ENCODE assay signal across 1 cellular context in genomic region chr2:21043744-21044532, GRCh38.
TF ChIP-seq lines count a peak whose summit lies in the region.

TSS of gene APOB (minus strand) at chr2:21044073. CDS start at chr2:21043945, 128 bp downstream.

TF ChIP-seq in HepG2, 621 proteins besides CTCF, POLR2A, EP300 and RAD21 (continued from another document and continues in another):
- TF ChIP-seq NPAS2 (CRISPR knock-in tag; IDR thresholded peaks at IDR 0.05; ENCODE audit: borderline replicate concordance) (no peak), ZNF746 (CRISPR knock-in tag; IDR thresholded peaks at IDR 0.05) (peak; percentile 91), CREM (IDR thresholded peaks at IDR 0.05) (peak; percentile 88), CREM (CRISPR knock-in tag; IDR thresholded peaks at IDR 0.05) (no peak), NBN (conservative IDR thresholded peaks at IDR 0.05) (no peak), ZNF562 (CRISPR knock-in tag; IDR thresholded peaks at IDR 0.05; ENCODE audit: borderline replicate concordance) (peak; percentile 86), EEA1 (CRISPR knock-in tag; IDR thresholded peaks at IDR 0.05; ENCODE audit: borderline replicate concordance) (peak; percentile 95), ZNF350 (CRISPR knock-in tag; IDR thresholded peaks at IDR 0.05; ENCODE audit: borderline replicate concordance, low read depth) (peak; percentile 84), DNMT3B (CRISPR knock-in tag; conservative IDR thresholded peaks at IDR 0.05) (0 out of 2 replicates have a peak, but pooled peaks have one; percentile 86), EED (CRISPR knock-in tag; IDR thresholded peaks at IDR 0.05) (no peak; the same call in 1 of the 2 replicates), GABPB1 (CRISPR knock-in tag; IDR thresholded peaks at IDR 0.05) (peak; percentile 76), ZNF260 (CRISPR knock-in tag; IDR thresholded peaks at IDR 0.05; ENCODE audit: borderline replicate concordance, low read depth) (no peak), ZNF33B (CRISPR knock-in tag; IDR thresholded peaks at IDR 0.05) (0 out of 2 replicates have a peak, but pooled peaks have one; percentile 83), FOXK1 (CRISPR knock-in tag; IDR thresholded peaks at IDR 0.05; ENCODE audit: borderline replicate concordance, low read depth) (peak; percentile 83; the same call in 1 of the 2 replicates), ZNF12 (CRISPR knock-in tag; IDR thresholded peaks at IDR 0.05) (peak; percentile 74; the same call in 1 of the 2 replicates), U2AF2 (IDR thresholded peaks at IDR 0.05; ENCODE audit: low read depth, low read length) (no peak), GFI1 (CRISPR knock-in tag; IDR thresholded peaks at IDR 0.05; ENCODE audit: borderline replicate concordance) (peak; percentile 94), HCFC1 (IDR thresholded peaks at IDR 0.05; ENCODE audit: low read depth, low read length) (no peak), KLF16 (CRISPR knock-in tag; IDR thresholded peaks at IDR 0.05) (peak in 1 of 2 experiments; percentile 96; a peak in 2 of 4 replicates), NR3C1 (CRISPR knock-in tag; IDR thresholded peaks at IDR 0.05) (no peak), MAZ (IDR thresholded peaks at IDR 0.05; ENCODE audit: borderline replicate concordance, low read depth, low read length) (peak; percentile 81; the same call in 1 of the 2 replicates), MAZ (CRISPR knock-in tag; IDR thresholded peaks at IDR 0.05; ENCODE audit: low read depth) (peak; percentile 94), JARID2 (CRISPR knock-in tag; IDR thresholded peaks at IDR 0.05; ENCODE audit: insufficient replicate concordance) (peak; percentile 78), CENPBD1 (CRISPR knock-in tag; IDR thresholded peaks at IDR 0.05; ENCODE audit: borderline replicate concordance, low read depth) (peak; percentile 78), THAP11 (CRISPR knock-in tag; IDR thresholded peaks at IDR 0.05) (peak; percentile 73), ZNF570 (CRISPR knock-in tag; IDR thresholded peaks at IDR 0.05; ENCODE audit: borderline replicate concordance) (0 out of 2 replicates have a peak, but pooled peaks have one; percentile 87), ZNF672 (CRISPR knock-in tag; IDR thresholded peaks at IDR 0.05) (0 out of 2 replicates have a peak, but pooled peaks have one; percentile 18), ZNF576 (CRISPR knock-in tag; IDR thresholded peaks at IDR 0.05) (no peak), FIP1L1 (IDR thresholded peaks at IDR 0.05; ENCODE audit: borderline replicate concordance, insufficient read depth, low read depth, low read length) (peak; percentile 80; the same call in 1 of the 2 replicates), ZNF33A (CRISPR knock-in tag; IDR thresholded peaks at IDR 0.05; ENCODE audit: borderline replicate concordance) (no peak), USF2 (IDR thresholded peaks at IDR 0.05; ENCODE audit: low read depth, low read length) (no peak), USF2 (CRISPR knock-in tag; IDR thresholded peaks at IDR 0.05; ENCODE audit: borderline replicate concordance) (no peak), ATF7-NPFF (CRISPR knock-in tag; IDR thresholded peaks at IDR 0.05; ENCODE audit: low read depth) (peak; percentile 99), YY1 (IDR thresholded peaks at IDR 0.05; ENCODE audit: insufficient read depth, insufficient replicate concordance, low read depth, low read length) (peak; percentile 85), SNAPC2 (CRISPR knock-in tag; IDR thresholded peaks at IDR 0.05) (peak; percentile 49; the same call in 1 of the 2 replicates), ZSCAN9 (CRISPR knock-in tag; IDR thresholded peaks at IDR 0.05; ENCODE audit: borderline replicate concordance) (peak; percentile 96), SPEN (CRISPR knock-in tag; IDR thresholded peaks at IDR 0.05; ENCODE audit: low read depth) (peak; percentile 91), CEBPB (IDR thresholded peaks at IDR 0.05; ENCODE audit: borderline replicate concordance, low read depth, low read length) (peak; percentile 99), ARNT2 (CRISPR knock-in tag; IDR thresholded peaks at IDR 0.05; ENCODE audit: low read depth) (peak; percentile 98), ARID2 (CRISPR knock-in tag; IDR thresholded peaks at IDR 0.05; ENCODE audit: borderline replicate concordance) (no peak), XRCC5 (optimal IDR thresholded peaks at IDR 0.05; ENCODE audit: low read length) (peak; percentile 94), ZNF235 (CRISPR knock-in tag; IDR thresholded peaks at IDR 0.05; ENCODE audit: borderline replicate concordance) (peak; percentile 76; the same call in 1 of the 2 replicates), NFYB (CRISPR knock-in tag; IDR thresholded peaks at IDR 0.05) (0 out of 2 replicates have a peak, but pooled peaks have one; percentile 40), ZNF766 (CRISPR knock-in tag; IDR thresholded peaks at IDR 0.05; ENCODE audit: borderline replicate concordance) (peak; percentile 96), ZNF775 (CRISPR knock-in tag; IDR thresholded peaks at IDR 0.05; ENCODE audit: borderline replicate concordance) (peak; percentile 87; the same call in 1 of the 2 replicates), ZNF34 (CRISPR knock-in tag; IDR thresholded peaks at IDR 0.05; ENCODE audit: borderline replicate concordance) (peak; percentile 16; the same call in 1 of the 2 replicates), IKZF4 (CRISPR knock-in tag; IDR thresholded peaks at IDR 0.05; ENCODE audit: borderline replicate concordance, low read depth, not compliant biosample characterization) (peak; percentile 54), HMGA1 (CRISPR knock-in tag; conservative IDR thresholded peaks at IDR 0.05) (no peak), KLF13 (CRISPR knock-in tag; IDR thresholded peaks at IDR 0.05) (peak; percentile 57; the same call in 1 of the 2 replicates), RFXAP (CRISPR knock-in tag; IDR thresholded peaks at IDR 0.05; ENCODE audit: borderline replicate concordance) (peak; percentile 97), ZNF276 (CRISPR knock-in tag; IDR thresholded peaks at IDR 0.05; ENCODE audit: low read depth) (peak; percentile 96), ZNF296 (CRISPR knock-in tag; conservative IDR thresholded peaks at IDR 0.05) (no peak), NFE2 (CRISPR knock-in tag; IDR thresholded peaks at IDR 0.05) (no peak), ZFP36L1 (CRISPR knock-in tag; IDR thresholded peaks at IDR 0.05) (no peak), ELF1 (CRISPR knock-in tag; IDR thresholded peaks at IDR 0.05) (peak; percentile 54)
- TF ChIP-seq, protein P1, sequence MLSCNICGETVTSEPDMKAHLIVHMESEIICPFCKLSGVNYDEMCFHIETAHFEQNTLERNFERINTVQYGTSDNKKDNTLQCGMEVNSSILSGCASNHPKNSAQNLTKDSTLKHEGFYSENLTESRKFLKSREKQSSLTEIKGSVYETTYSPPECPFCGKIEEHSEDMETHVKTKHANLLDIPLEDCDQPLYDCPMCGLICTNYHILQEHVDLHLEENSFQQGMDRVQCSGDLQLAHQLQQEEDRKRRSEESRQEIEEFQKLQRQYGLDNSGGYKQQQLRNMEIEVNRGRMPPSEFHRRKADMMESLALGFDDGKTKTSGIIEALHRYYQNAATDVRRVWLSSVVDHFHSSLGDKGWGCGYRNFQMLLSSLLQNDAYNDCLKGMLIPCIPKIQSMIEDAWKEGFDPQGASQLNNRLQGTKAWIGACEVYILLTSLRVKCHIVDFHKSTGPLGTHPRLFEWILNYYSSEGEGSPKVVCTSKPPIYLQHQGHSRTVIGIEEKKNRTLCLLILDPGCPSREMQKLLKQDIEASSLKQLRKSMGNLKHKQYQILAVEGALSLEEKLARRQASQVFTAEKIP (CRISPR knock-in tag; IDR thresholded peaks at IDR 0.05; ENCODE audit: borderline replicate concordance): no peak
- TF ChIP-seq, protein P2, sequence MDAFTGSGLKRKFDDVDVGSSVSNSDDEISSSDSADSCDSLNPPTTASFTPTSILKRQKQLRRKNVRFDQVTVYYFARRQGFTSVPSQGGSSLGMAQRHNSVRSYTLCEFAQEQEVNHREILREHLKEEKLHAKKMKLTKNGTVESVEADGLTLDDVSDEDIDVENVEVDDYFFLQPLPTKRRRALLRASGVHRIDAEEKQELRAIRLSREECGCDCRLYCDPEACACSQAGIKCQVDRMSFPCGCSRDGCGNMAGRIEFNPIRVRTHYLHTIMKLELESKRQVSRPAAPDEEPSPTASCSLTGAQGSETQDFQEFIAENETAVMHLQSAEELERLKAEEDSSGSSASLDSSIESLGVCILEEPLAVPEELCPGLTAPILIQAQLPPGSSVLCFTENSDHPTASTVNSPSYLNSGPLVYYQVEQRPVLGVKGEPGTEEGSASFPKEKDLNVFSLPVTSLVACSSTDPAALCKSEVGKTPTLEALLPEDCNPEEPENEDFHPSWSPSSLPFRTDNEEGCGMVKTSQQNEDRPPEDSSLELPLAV (CRISPR knock-in tag; conservative IDR thresholded peaks at IDR 0.05; ENCODE audit: low read depth): 0 out of 2 replicates have a peak, but pooled peaks have one; percentile 73
- TF ChIP-seq, protein P3, sequence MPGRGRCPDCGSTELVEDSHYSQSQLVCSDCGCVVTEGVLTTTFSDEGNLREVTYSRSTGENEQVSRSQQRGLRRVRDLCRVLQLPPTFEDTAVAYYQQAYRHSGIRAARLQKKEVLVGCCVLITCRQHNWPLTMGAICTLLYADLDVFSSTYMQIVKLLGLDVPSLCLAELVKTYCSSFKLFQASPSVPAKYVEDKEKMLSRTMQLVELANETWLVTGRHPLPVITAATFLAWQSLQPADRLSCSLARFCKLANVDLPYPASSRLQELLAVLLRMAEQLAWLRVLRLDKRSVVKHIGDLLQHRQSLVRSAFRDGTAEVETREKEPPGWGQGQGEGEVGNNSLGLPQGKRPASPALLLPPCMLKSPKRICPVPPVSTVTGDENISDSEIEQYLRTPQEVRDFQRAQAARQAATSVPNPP (CRISPR knock-in tag; IDR thresholded peaks at IDR 0.05): peak; percentile 98
- TF ChIP-seq, protein P4, sequence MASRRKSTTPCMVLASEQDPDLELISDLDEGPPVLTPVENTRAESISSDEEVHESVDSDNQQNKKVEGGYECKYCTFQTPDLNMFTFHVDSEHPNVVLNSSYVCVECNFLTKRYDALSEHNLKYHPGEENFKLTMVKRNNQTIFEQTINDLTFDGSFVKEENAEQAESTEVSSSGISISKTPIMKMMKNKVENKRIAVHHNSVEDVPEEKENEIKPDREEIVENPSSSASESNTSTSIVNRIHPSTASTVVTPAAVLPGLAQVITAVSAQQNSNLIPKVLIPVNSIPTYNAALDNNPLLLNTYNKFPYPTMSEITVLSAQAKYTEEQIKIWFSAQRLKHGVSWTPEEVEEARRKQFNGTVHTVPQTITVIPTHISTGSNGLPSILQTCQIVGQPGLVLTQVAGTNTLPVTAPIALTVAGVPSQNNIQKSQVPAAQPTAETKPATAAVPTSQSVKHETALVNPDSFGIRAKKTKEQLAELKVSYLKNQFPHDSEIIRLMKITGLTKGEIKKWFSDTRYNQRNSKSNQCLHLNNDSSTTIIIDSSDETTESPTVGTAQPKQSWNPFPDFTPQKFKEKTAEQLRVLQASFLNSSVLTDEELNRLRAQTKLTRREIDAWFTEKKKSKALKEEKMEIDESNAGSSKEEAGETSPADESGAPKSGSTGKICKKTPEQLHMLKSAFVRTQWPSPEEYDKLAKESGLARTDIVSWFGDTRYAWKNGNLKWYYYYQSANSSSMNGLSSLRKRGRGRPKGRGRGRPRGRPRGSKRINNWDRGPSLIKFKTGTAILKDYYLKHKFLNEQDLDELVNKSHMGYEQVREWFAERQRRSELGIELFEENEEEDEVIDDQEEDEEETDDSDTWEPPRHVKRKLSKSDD (CRISPR knock-in tag; IDR thresholded peaks at IDR 0.05; ENCODE audit: low read depth): 0 out of 2 replicates have a peak, but pooled peaks have one; percentile 52
- TF ChIP-seq, protein P5, sequence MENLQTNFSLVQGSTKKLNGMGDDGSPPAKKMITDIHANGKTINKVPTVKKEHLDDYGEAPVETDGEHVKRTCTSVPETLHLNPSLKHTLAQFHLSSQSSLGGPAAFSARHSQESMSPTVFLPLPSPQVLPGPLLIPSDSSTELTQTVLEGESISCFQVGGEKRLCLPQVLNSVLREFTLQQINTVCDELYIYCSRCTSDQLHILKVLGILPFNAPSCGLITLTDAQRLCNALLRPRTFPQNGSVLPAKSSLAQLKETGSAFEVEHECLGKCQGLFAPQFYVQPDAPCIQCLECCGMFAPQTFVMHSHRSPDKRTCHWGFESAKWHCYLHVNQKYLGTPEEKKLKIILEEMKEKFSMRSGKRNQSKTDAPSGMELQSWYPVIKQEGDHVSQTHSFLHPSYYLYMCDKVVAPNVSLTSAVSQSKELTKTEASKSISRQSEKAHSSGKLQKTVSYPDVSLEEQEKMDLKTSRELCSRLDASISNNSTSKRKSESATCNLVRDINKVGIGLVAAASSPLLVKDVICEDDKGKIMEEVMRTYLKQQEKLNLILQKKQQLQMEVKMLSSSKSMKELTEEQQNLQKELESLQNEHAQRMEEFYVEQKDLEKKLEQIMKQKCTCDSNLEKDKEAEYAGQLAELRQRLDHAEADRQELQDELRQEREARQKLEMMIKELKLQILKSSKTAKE (CRISPR knock-in tag; IDR thresholded peaks at IDR 0.05; ENCODE audit: borderline replicate concordance): peak; percentile 68; the same call in 1 of the 2 replicates
